Comparison of ENCODE assay signal across 33 cellular contexts in genomic region chr11:113440816-113441215, GRCh38. TPM values are rescaled to one million over a fixed set of nuclear protein-coding genes. Genes with fewer than 3 reads are reported as not detected.
"Had no signal": no experiment of that assay in that cellular context is flagged by ENCODE, and none has a peak within 500 bp of the region (broad histone marks: within the 10 kb centered on the region; RNA-seq: fewer than 3 reads in every experiment).

No MANE protein-coding gene starts in this region.

- DNase-seq: activated CD4-positive, alpha-beta memory T cell treated with anti-CD3 and anti-CD28 coated beads for 36 hours; activated CD4-positive, alpha-beta T cell treated with anti-CD3 and anti-CD28 coated beads for 36 hours; activated CD4-positive, alpha-beta T cell treated with anti-CD3 and anti-CD28 coated beads, Interleukin-2, amount 10 ng/mL, durations not matched to agents 24 days and 14 days; activated CD4-positive, CD25-positive, alpha-beta regulatory T cell; activated CD4-positive, CD25-positive, alpha-beta regulatory T cell treated with anti-CD3 and anti-CD28 coated beads, Interleukin-2, amount 50 U/mL, for 72 hours; activated CD8-positive, alpha-beta memory T cell treated with anti-CD3 and anti-CD28 coated beads, Interleukin-2, amount 10 ng/mL, durations not matched to agents 7 days and 5 days; activated CD8-positive, alpha-beta memory T cell treated with anti-CD3 and anti-CD28 coated beads, Interleukin-2, amount 50 U/mL, for 4 hours; activated CD8-positive, alpha-beta T cell treated with anti-CD3 and anti-CD28 coated beads, Interleukin-2, amount 10 ng/mL, durations not matched to agents 7 days and 5 days; activated effector memory CD4-positive, alpha-beta T cell treated with anti-CD3 and anti-CD28 coated beads, Interleukin-2, amount 50 U/mL, for 16 hours; activated naive CD4-positive, alpha-beta T cell treated with anti-CD3 and anti-CD28 coated beads for 36 hours; activated naive CD8-positive, alpha-beta T cell treated with anti-CD3 and anti-CD28 coated beads for 36 hours; activated naive CD8-positive, alpha-beta T cell treated with anti-CD3 and anti-CD28 coated beads, Interleukin-2, amount 50 U/mL, for 24 hours; activated T-cell treated with anti-CD3 and anti-CD28 coated beads, Interleukin-2, amount 50 U/mL, for 1 hour; activated T-cell treated with anti-CD3 and anti-CD28 coated beads, Interleukin-2, amount 50 U/mL, for 48 hours; adrenal gland; amygdala; aorta; body of pancreas; dorsolateral prefrontal cortex; effector memory CD4-positive, alpha-beta T cell; endodermal cell; foreskin keratinocyte; gastrocnemius medialis; glutamatergic neuron; T-helper 2 cell had no signal

- H3K4me3 ChIP-seq: adrenal gland, body of pancreas, cardiac muscle cell, coronary artery, dorsolateral prefrontal cortex, gastrocnemius medialis had no signal

- H3K4me1 ChIP-seq: body of pancreas, foreskin keratinocyte, gastrocnemius medialis had no signal

- H3K27ac ChIP-seq: adrenal gland, body of pancreas, cardiac muscle cell, coronary artery, dorsolateral prefrontal cortex, foreskin keratinocyte, gastrocnemius medialis had no signal

- H3K36me3 ChIP-seq: adrenal gland, cardiac muscle cell, gastrocnemius medialis had no signal

- ATAC-seq: activated CD4-positive, alpha-beta T cell treated with anti-CD3 and anti-CD28 coated beads for 36 hours; activated CD8-positive, alpha-beta memory T cell treated with anti-CD3 and anti-CD28 coated beads, Interleukin-2, amount 10 ng/mL, durations not matched to agents 7 days and 5 days; activated CD8-positive, alpha-beta T cell treated with anti-CD3 and anti-CD28 coated beads, Interleukin-2, amount 10 ng/mL, durations not matched to agents 7 days and 5 days; activated naive CD8-positive, alpha-beta T cell treated with anti-CD3 and anti-CD28 coated beads, Interleukin-2, amount 50 U/mL, for 24 hours; body of pancreas; esophagus mucosa; foreskin keratinocyte; gastrocnemius medialis had no signal

- H3K27me3 ChIP-seq: adrenal gland, body of pancreas, cardiac muscle cell, foreskin keratinocyte had no signal

- H3K9me3 ChIP-seq: adrenal gland, body of pancreas, gastrocnemius medialis had no signal

RNA-seq across cellular contexts. Expression of gene DRD2, which starts 34.4 kb away (rescaled TPM):
- total RNA-seq: activated CD4-positive, alpha-beta memory T cell treated with anti-CD3 and anti-CD28 coated beads for 36 hours; activated CD4-positive, alpha-beta T cell treated with anti-CD3 and anti-CD28 coated beads for 36 hours; activated CD4-positive, alpha-beta T cell treated with anti-CD3 and anti-CD28 coated beads, Interleukin-2, amount 10 ng/mL, durations not matched to agents 24 days and 14 days; activated CD8-positive, alpha-beta memory T cell treated with anti-CD3 and anti-CD28 coated beads for 36 hours; activated CD8-positive, alpha-beta T cell treated with anti-CD3 and anti-CD28 coated beads, Interleukin-2, amount 10 ng/mL, durations not matched to agents 7 days and 5 days; activated naive CD4-positive, alpha-beta T cell treated with anti-CD3 and anti-CD28 coated beads for 36 hours; activated naive CD8-positive, alpha-beta T cell treated with anti-CD3 and anti-CD28 coated beads for 36 hours; activated T-helper 1 cell treated with anti-CD3 and anti-CD28 coated beads, Interleukin-12 subunit alpha, Interleukin-12 subunit beta, Interleukin-2, Interleukin-4 antibody, amounts not matched to agents 30 ng/mL and 10 ng/mL and 1 ng/mL, durations not matched to agents 14 hours and 24 hours and 36 hours; epithelial cell of proximal tubule; T-helper 1 cell treated with Interleukin-12 subunit alpha and Interleukin-12 subunit beta and Interleukin-4 antibody, amounts not matched to agents 30 ng/mL and 1 ng/mL, for 36 hours had no signal

RNA-seq across cellular contexts. Expression of gene ANKK1, which starts 53.2 kb away (rescaled TPM):
- total RNA-seq: activated CD4-positive, alpha-beta T cell treated with anti-CD3 and anti-CD28 coated beads, Interleukin-2, amount 10 ng/mL, durations not matched to agents 24 days and 14 days; activated CD8-positive, alpha-beta T cell treated with anti-CD3 and anti-CD28 coated beads, Interleukin-2, amount 10 ng/mL, durations not matched to agents 7 days and 5 days; activated T-helper 1 cell treated with anti-CD3 and anti-CD28 coated beads, Interleukin-12 subunit alpha, Interleukin-12 subunit beta, Interleukin-2, Interleukin-4 antibody, amounts not matched to agents 30 ng/mL and 10 ng/mL and 1 ng/mL, durations not matched to agents 14 hours and 24 hours and 36 hours; cerebellum; endodermal cell had no signal
